Comparison of ENCODE assay signal across 11 cellular contexts in the genomic region with DNA sequence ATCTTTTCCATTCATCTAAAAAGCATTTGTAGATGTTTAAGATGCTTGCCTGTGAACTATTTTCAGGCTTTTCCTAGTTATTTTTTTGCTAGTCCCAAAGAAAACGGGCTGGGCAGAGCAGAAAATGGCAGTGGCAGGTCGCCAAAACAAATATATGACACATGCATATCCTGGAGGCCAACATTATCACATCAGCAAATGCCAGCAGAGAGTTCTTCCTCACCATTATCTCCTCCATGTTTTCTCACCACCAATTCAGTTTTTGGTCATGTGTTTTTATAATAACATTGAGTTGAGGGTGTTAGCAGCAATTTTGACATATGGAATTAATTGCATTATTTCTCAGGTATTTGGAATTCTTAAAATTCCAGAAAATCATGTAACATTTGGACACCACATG.
A peak's percentile ranks its signal among the peaks of the same experiment; 100 is the strongest.
DNase-seq lines count a peak whose midpoint lies in the region; ATAC-seq and TF ChIP-seq lines count a peak whose summit lies in the region.
"Had no signal": no experiment of that assay in that cellular context is flagged by ENCODE, and none has a peak within 500 bp of the region (broad histone marks: within the 10 kb centered on the region; RNA-seq: fewer than 3 reads in every experiment).

No MANE protein-coding gene starts in this region.

- H3K27me3 Mint-ChIP-seq in HFFc6 (ENCODE audit: insufficient read depth), result no peaks in the 10 kb centered on the region
- H3K27me3 Mint-ChIP-seq: B cell had no signal

- TF ChIP-seq CTCF in 22Rv1 (IDR thresholded peaks at IDR 0.05) (no peak), HFFc6 (IDR thresholded peaks at IDR 0.05) (no peak), foreskin keratinocyte (conservative IDR thresholded peaks at IDR 0.05) (no peak), GM10248 (IDR thresholded peaks at IDR 0.05; ENCODE audit: control extremely low read depth, extremely low read depth, low read depth, missing control alignments) (no peak)

- peak overlapping the region; percentile 50 for H3K4me3 Mint-ChIP-seq in HFFc6
- H3K4me3 Mint-ChIP-seq: activated T-cell treated with anti-CD3 and anti-CD28 coated beads, Interleukin-2, amount 50 U/mL, for 24 hours; B cell had no signal

- peak overlapping the region; percentile 91 for H3K27ac Mint-ChIP-seq in HFFc6
- H3K27ac Mint-ChIP-seq: activated T-cell treated with anti-CD3 and anti-CD28 coated beads, Interleukin-2, amount 50 U/mL, for 24 hours; B cell had no signal

- H3K27me3 ChIP-seq in foreskin keratinocyte, result no peaks in the 10 kb centered on the region
- H3K27me3 ChIP-seq: tibial artery had no signal

- peak overlapping the region; percentile 60 for H3K27ac ChIP-seq in 22Rv1
- no peak overlapping the region for H3K27ac ChIP-seq in foreskin keratinocyte
- H3K27ac ChIP-seq: tibial artery had no signal

- ATAC-seq in foreskin keratinocyte, result peak; percentile 43
- no peak for ATAC-seq in GM19324 (IDR thresholded peaks at IDR 0.05; ENCODE audit: low FRiP score, unreplicated experiment)
- ATAC-seq in HG03571 (IDR thresholded peaks at IDR 0.05; ENCODE audit: unreplicated experiment), result no peak

- POLR2A ChIA-PET in GM10248 (lab: Yijun Ruan, JAX), result no interaction called here

- peaks cover 4% of the 10 kb centered on the region for H3K9me3 Mint-ChIP-seq in HFFc6

- H3K36me3 Mint-ChIP-seq in HFFc6 (ENCODE audit: low read depth), result peaks cover 13% of the 10 kb centered on the region

- CTCF ChIA-PET in GM10248 (lab: Yijun Ruan, JAX), result no interaction called here

- H3K4me1 Mint-ChIP-seq in HFFc6 (ENCODE audit: low read depth), result peaks cover 68% of the 10 kb centered on the region
- H3K4me1 Mint-ChIP-seq: B cell had no signal

- DNase-seq in HFFc6, result peak; percentile 82
- DNase-seq in SW480 (ENCODE audit: low spot score), result peak; percentile 16
- DNase-seq in foreskin keratinocyte, result peak in 1 of 2 donors; percentile 49
- DNase-seq in GM10248 (ENCODE audit: extremely low spot score), result no peak
- DNase-seq in C1 segment of cervical spinal cord (lab: John Stamatoyannopoulos, UW), result no peak
- DNase-seq: activated T-cell treated with anti-CD3 and anti-CD28 coated beads, Interleukin-2, amount 50 U/mL, for 24 hours; tibial artery had no signal

- peaks cover 26% of the 10 kb centered on the region for H3K4me1 ChIP-seq in foreskin keratinocyte

Comparison
In these comparisons a context has a peak if more than half of its experiments do, and no peak if none do; other contexts are left out.
1. DNase-seq: peak in HFFc6 (single experiment) and SW480 (single experiment); none in GM10248 (single experiment) and C1 segment of cervical spinal cord (0 of 14).